Comparison of ENCODE assay signal across 8 cellular contexts in the genomic region with DNA sequence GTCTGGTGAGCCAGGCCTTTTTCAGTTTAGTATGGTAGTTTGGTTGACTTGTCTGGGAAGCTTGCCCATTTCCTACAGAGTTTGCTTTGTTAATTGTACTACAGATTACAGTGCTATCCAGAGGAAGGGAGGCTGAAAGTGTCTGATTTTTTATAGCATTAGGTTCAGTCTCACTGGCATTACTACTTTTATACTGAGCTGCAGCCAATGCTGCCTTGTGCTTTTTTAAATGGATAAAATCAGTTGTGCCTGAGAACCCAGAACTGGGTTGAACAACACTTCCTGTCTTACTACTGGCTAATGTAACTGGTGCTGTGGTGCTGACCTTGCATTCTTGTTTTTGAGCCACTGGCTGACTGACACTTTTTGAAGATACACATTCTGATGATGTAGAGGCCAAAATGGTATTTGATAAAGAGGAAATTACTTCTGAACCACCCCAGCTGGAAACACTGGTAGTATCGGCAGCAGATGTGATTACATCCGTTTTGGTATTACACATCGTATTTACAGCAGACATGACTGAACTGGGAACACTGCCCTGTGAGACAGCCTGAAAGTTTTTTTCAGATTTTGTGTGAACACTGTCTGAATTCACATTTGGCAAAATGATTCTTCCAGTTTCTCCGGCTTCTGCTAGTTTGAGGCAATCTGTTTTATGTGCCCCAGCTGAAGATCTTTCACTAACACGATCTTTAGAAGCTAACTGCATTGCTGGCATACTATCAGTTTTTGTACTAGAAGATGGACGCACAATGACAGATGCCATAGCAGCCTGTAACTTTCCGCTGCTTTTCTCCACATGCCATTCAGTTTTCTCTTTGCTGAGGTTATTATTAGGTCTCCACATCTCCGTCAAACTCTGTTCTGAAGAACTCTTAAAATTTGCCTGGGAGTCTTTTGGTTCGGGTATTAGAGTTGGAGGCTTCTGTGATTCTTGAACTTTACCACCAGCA.
A peak's percentile ranks its signal among the peaks of the same experiment; 100 is the strongest.
DNase-seq lines count a peak whose midpoint lies in the region; ATAC-seq and TF ChIP-seq lines count a peak whose summit lies in the region.

No MANE protein-coding gene starts in this region.

- peaks cover 66% of the 10 kb centered on the region for H3K4me1 Mint-ChIP-seq in activated T-helper 1 cell treated with anti-CD3 and anti-CD28 coated beads, Interleukin-12 subunit alpha, Interleukin-12 subunit beta, Interleukin-2, Interleukin-4 antibody, amounts not matched to agents 30 ng/mL and 10 ng/mL and 1 ng/mL, durations not matched to agents 14 hours and 24 hours and 36 hours (ENCODE audit: low read depth)

- in situ Hi-C loops in GM13976 (cut with MboI; ENCODE audit: low sequenced_read_pairs, unreplicated experiment): no loop called here

- intact Hi-C loops in activated T-helper 1 cell treated with anti-CD3 and anti-CD28 coated beads, Interleukin-12 subunit alpha, Interleukin-12 subunit beta, Interleukin-2, Interleukin-4 antibody, amounts not matched to agents 30 ng/mL and 10 ng/mL and 1 ng/mL, durations not matched to agents 14 hours and 24 hours and 36 hours (cut with micrococcal nuclease): loop anchor here (1.0 kb wide), 1 partner anchor 33 kb away; no protein-coding TSS in a partner anchor

- peak overlapping the region; percentile 78 for H3K27ac Mint-ChIP-seq in activated T-helper 1 cell treated with anti-CD3 and anti-CD28 coated beads, Interleukin-12 subunit alpha, Interleukin-12 subunit beta, Interleukin-2, Interleukin-4 antibody, amounts not matched to agents 30 ng/mL and 10 ng/mL and 1 ng/mL, durations not matched to agents 14 hours and 24 hours and 36 hours

- DNase-seq in activated T-helper 1 cell treated with anti-CD3 and anti-CD28 coated beads, Interleukin-12 subunit alpha, Interleukin-12 subunit beta, Interleukin-2, Interleukin-4 antibody, amounts not matched to agents 30 ng/mL and 10 ng/mL and 1 ng/mL, durations not matched to agents 14 hours and 24 hours and 36 hours (ENCODE audit: low spot score): no peak
- DNase-seq in globus pallidus (ENCODE audit: low spot score): peak; percentile 94
- peak; percentile 54 for DNase-seq in retinal pigment epithelial cell (ENCODE audit: low read depth)
- no peak for DNase-seq in GM13976 (ENCODE audit: low spot score)
- no peak for DNase-seq in GM10266 (ENCODE audit: extremely low spot score)
- no peak for DNase-seq in HuH-7 (ENCODE audit: low spot score)

- peaks cover 6% of the 10 kb centered on the region for H3K9me3 Mint-ChIP-seq in activated T-helper 1 cell treated with anti-CD3 and anti-CD28 coated beads, Interleukin-12 subunit alpha, Interleukin-12 subunit beta, Interleukin-2, Interleukin-4 antibody, amounts not matched to agents 30 ng/mL and 10 ng/mL and 1 ng/mL, durations not matched to agents 14 hours and 24 hours and 36 hours

- no peaks in the 10 kb centered on the region for H3K27me3 Mint-ChIP-seq in activated T-helper 1 cell treated with anti-CD3 and anti-CD28 coated beads, Interleukin-12 subunit alpha, Interleukin-12 subunit beta, Interleukin-2, Interleukin-4 antibody, amounts not matched to agents 30 ng/mL and 10 ng/mL and 1 ng/mL, durations not matched to agents 14 hours and 24 hours and 36 hours (ENCODE audit: insufficient read depth)

- H3K4me3 Mint-ChIP-seq in activated T-helper 1 cell treated with anti-CD3 and anti-CD28 coated beads, Interleukin-12 subunit alpha, Interleukin-12 subunit beta, Interleukin-2, Interleukin-4 antibody, amounts not matched to agents 30 ng/mL and 10 ng/mL and 1 ng/mL, durations not matched to agents 14 hours and 24 hours and 36 hours: peak overlapping the region; percentile 56

- ATAC-seq in GM18861 (IDR thresholded peaks at IDR 0.05; ENCODE audit: unreplicated experiment) (peak; percentile 24), HG03442 (IDR thresholded peaks at IDR 0.05; ENCODE audit: unreplicated experiment) (peak; percentile 42)

- no peak overlapping the region for H3K4me3 ChIP-seq in retinal pigment epithelial cell (ENCODE audit: low read length)

- H3K36me3 Mint-ChIP-seq in activated T-helper 1 cell treated with anti-CD3 and anti-CD28 coated beads, Interleukin-12 subunit alpha, Interleukin-12 subunit beta, Interleukin-2, Interleukin-4 antibody, amounts not matched to agents 30 ng/mL and 10 ng/mL and 1 ng/mL, durations not matched to agents 14 hours and 24 hours and 36 hours (ENCODE audit: low read depth): peaks cover 42% of the 10 kb centered on the region

- TF ChIP-seq CTCF in retinal pigment epithelial cell (conservative IDR thresholded peaks at IDR 0.05; ENCODE audit: low read depth, low read length) (no peak), GM13976 (IDR thresholded peaks at IDR 0.05; ENCODE audit: borderline replicate concordance, control extremely low read depth, extremely low read depth, insufficient read depth, missing control alignments) (no peak), GM10266 (IDR thresholded peaks at IDR 0.05; ENCODE audit: control insufficient read depth, insufficient read depth, low read depth, missing control alignments) (no peak)

Comparison
In these comparisons a context has a peak if more than half of its experiments do, and no peak if none do; other contexts are left out.
1. DNase-seq: peak in globus pallidus (single experiment) and retinal pigment epithelial cell (single experiment); none in activated T-helper 1 cell treated with anti-CD3 and anti-CD28 coated beads, Interleukin-12 subunit alpha, Interleukin-12 subunit beta, Interleukin-2, Interleukin-4 antibody, amounts not matched to agents 30 ng/mL and 10 ng/mL and 1 ng/mL, durations not matched to agents 14 hours and 24 hours and 36 hours (single experiment), GM13976 (single experiment), GM10266 (single experiment) and HuH-7 (single experiment).